In the genomic region with DNA sequence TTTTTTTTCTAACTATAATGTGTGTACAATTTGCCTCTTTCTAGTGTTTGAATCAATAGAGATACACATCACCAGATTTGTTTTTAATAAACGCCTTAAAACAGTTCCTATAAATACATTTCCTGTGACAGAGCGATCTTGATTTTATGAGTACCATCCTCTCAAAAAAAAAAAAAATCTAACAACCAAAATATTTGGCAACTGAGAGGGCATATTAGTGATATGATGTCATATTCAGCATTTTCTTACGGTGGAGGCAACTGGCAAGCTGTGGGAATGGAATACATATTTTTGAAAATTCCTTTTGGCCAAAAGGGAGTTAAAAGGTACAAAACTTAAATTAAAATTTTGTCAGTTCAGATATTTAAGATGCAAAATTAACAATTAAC, we compare ENCODE assay signal across 10 cellular contexts.
DNase-seq lines count a peak whose midpoint lies in the region; TF ChIP-seq lines count a peak whose summit lies in the region.
"Had no signal": no experiment of that assay in that cellular context is flagged by ENCODE, and none has a peak within 500 bp of the region (broad histone marks: within the 10 kb centered on the region; RNA-seq: fewer than 3 reads in every experiment).

No MANE protein-coding gene starts in this region.

- peak overlapping the region; percentile 15 for H3K4me3 ChIP-seq in WI38 (ENCODE audit: low read depth, low read length)

- DNase-seq in DMS 273 (lab: John Stamatoyannopoulos, UW; ENCODE audit: unreplicated experiment) (peak; percentile 38), DMS 273 treated with DMSO at 0.1 percent for 48 hours (lab: John Stamatoyannopoulos, UW) (no peak), iris pigment epithelial cell (ENCODE audit: low read depth) (peak; percentile 71), GM19240 (ENCODE audit: insufficient read length, low spot score) (no peak)
- no peak for DNase-seq in NK-92 treated with Interleukin-12 subunit alpha and Interleukin-12 subunit beta, amount 100 ng/mL, for 24 hours (lab: John Stamatoyannopoulos, UW)
- no peak for DNase-seq in stimulated activated CD4-positive, alpha-beta T cell treated with anti-CD3 and anti-CD28 coated beads, Interleukin-4, amount 100 ng/mL, for 4 hours
- DNase-seq: activated gamma-delta T cell treated with Interleukin-2 at 50 U/mL for 16 hours had no signal

- H3K27ac ChIP-seq in temporal lobe (ENCODE audit: low read depth, low read length): peak overlapping the region; percentile 97
- H3K27ac ChIP-seq: 22Rv1 had no signal

- no peak for TF ChIP-seq CTCF in WI38 (IDR thresholded peaks at IDR 0.05; ENCODE audit: low read depth, low read length)

Comparison
In these comparisons a context has a peak if more than half of its experiments do, and no peak if none do; other contexts are left out.
1. DNase-seq: peak in DMS 273 (single experiment) and iris pigment epithelial cell (single experiment); none in DMS 273 treated with DMSO at 0.1 percent for 48 hours (single experiment), NK-92 treated with Interleukin-12 subunit alpha and Interleukin-12 subunit beta, amount 100 ng/mL, for 24 hours (single experiment), GM19240 (single experiment) and stimulated activated CD4-positive, alpha-beta T cell treated with anti-CD3 and anti-CD28 coated beads, Interleukin-4, amount 100 ng/mL, for 4 hours (0 of 2).